ENCODE assay signal across 8 cellular contexts in the genomic region with DNA sequence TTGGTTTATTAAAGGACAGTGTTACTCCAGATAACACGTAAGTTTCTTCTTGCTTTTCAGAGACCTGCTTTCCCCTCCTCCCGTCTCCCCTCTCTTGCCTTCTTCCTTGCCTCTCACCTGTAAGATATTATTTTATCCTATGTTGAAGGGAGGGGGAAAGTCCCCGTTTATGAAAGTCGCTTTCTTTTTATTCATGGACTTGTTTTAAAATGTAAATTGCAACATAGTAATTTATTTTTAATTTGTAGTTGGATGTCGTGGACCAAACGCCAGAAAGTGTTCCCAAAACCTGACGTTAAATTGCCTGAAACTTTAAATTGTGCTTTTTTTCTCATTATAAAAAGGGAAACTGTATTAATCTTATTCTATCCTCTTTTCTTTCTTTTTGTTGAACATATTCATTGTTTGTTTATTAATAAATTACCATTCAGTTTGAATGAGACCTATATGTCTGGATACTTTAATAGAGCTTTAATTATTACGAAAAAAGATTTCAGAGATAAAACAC. TPM values are rescaled to one million over a fixed set of nuclear protein-coding genes. Genes with fewer than 3 reads are reported as not detected.
DNase-seq lines count a peak whose midpoint lies in the region; ATAC-seq and TF ChIP-seq lines count a peak whose summit lies in the region.

No MANE protein-coding gene starts in this region.

- peaks cover 6% of the 10 kb centered on the region for H3K36me3 Mint-ChIP-seq in CD4-positive, alpha-beta T cell (ENCODE audit: low read depth)
- no peaks in the 10 kb centered on the region for H3K36me3 Mint-ChIP-seq in endodermal cell (ENCODE audit: low read depth)

- no peak for DNase-seq in CD4-positive, alpha-beta T cell
- DNase-seq in OCI-LY7 (ENCODE audit: low spot score), result no peak
- DNase-seq in endodermal cell, result peak; percentile 29
- DNase-seq in NCI-H345 treated with DMSO at 0.1 percent for 48 hours (lab: John Stamatoyannopoulos, UW; ENCODE audit: unreplicated experiment), result no peak
- no peak for DNase-seq in hippocampal formation (lab: John Stamatoyannopoulos, UW)

- H4K20me1 ChIP-seq in OCI-LY7 (ENCODE audit: insufficient read depth, low read length), result 0 out of 2 replicates have a peak, but pooled peaks cover 3% of the 10 kb centered on the region

- peaks cover 69% of the 10 kb centered on the region for H3K27me3 Mint-ChIP-seq in CD4-positive, alpha-beta T cell
- peaks cover 66% of the 10 kb centered on the region for H3K27me3 Mint-ChIP-seq in endodermal cell (ENCODE audit: insufficient read depth)

- peak overlapping the region; percentile 28 for H3K9ac ChIP-seq in endodermal cell (ENCODE audit: extremely low read depth, low read length, poor library complexity, severe bottlenecking)
- H3K9ac ChIP-seq in parathyroid adenoma, result no peak overlapping the region

- H3K4me2 ChIP-seq in OCI-LY7 (ENCODE audit: low read length) (peak overlapping the region; percentile 54; the same call in 1 of the 2 replicates), parathyroid adenoma (ENCODE audit: low read length) (peak overlapping the region; percentile 43)

- H3K27me3 ChIP-seq in CD4-positive, alpha-beta T cell (ENCODE audit: control insufficient read depth, insufficient read depth, low read length), result peaks cover 79% of the 10 kb centered on the region
- H3K27me3 ChIP-seq in endodermal cell (ENCODE audit: control insufficient read depth, insufficient read depth, low read length, poor library complexity, severe bottlenecking) (peaks cover 68% of the 10 kb centered on the region), parathyroid adenoma (ENCODE audit: control insufficient read depth, insufficient read depth, low read length) (peaks cover 11% of the 10 kb centered on the region)

- POLR2A ChIA-PET in CD4-positive, alpha-beta T cell (lab: Charles Lee), result interaction anchor here (1.8 kb wide), 1 partner anchor 89 kb away, joined by 5 read pairs; no protein-coding TSS in a partner anchor
- POLR2A ChIA-PET in OCI-LY7 (lab: Charles Lee), result no interaction called here

- H3K79me2 ChIP-seq in OCI-LY7 (ENCODE audit: insufficient read depth, low read depth, low read length) (no peaks in the 10 kb centered on the region), parathyroid adenoma (no peaks in the 10 kb centered on the region)

- H3K36me3 ChIP-seq in OCI-LY7 (ENCODE audit: insufficient read depth, low read length) (no peaks in the 10 kb centered on the region), endodermal cell (ENCODE audit: control insufficient read depth, insufficient read depth, low read length) (no peaks in the 10 kb centered on the region), parathyroid adenoma (ENCODE audit: control insufficient read depth, insufficient read depth, low read length) (no peaks in the 10 kb centered on the region)

- peaks cover 39% of the 10 kb centered on the region for H3K4me1 Mint-ChIP-seq in CD4-positive, alpha-beta T cell (ENCODE audit: low read depth)
- H3K4me1 Mint-ChIP-seq in endodermal cell, result peaks cover 25% of the 10 kb centered on the region

- H3K4me3 Mint-ChIP-seq in CD4-positive, alpha-beta T cell, result peak overlapping the region; percentile 88
- H3K4me3 Mint-ChIP-seq in endodermal cell, result peak overlapping the region; percentile 73

- H3K27ac ChIP-seq in CD4-positive, alpha-beta T cell (ENCODE audit: low read depth, low read length), result no peak overlapping the region
- no peak overlapping the region for H3K27ac ChIP-seq in OCI-LY7 (ENCODE audit: low read depth, low read length, poor library complexity, severe bottlenecking)
- no peak overlapping the region for H3K27ac ChIP-seq in endodermal cell (ENCODE audit: low read depth, low read length)
- H3K27ac ChIP-seq in parathyroid adenoma, result no peak overlapping the region

- ATAC-seq in CD4-positive, alpha-beta T cell (ENCODE audit: poor library complexity), result no peak
- ATAC-seq in GM21423 (IDR thresholded peaks at IDR 0.05; ENCODE audit: unreplicated experiment), result no peak
- ATAC-seq in HG03432 (IDR thresholded peaks at IDR 0.05; ENCODE audit: unreplicated experiment), result no peak

- CTCF ChIA-PET in CD4-positive, alpha-beta T cell (lab: Charles Lee), result interaction anchor here (1.0 to 1.1 kb wide), 2 partner anchors 89 to 1022 kb away, joined by 3 to 4 read pairs; no protein-coding TSS in a partner anchor
- CTCF ChIA-PET in OCI-LY7 (lab: Charles Lee; ENCODE audit: unreplicated experiment), result no interaction called here

- no peaks in the 10 kb centered on the region for H3K9me3 ChIP-seq in CD4-positive, alpha-beta T cell (ENCODE audit: control insufficient read depth, low read length)
- H3K9me3 ChIP-seq in OCI-LY7 (ENCODE audit: low read length), result no peaks in the 10 kb centered on the region
- H3K9me3 ChIP-seq in endodermal cell (ENCODE audit: control insufficient read depth, low read length), result no peaks in the 10 kb centered on the region
- H3K9me3 ChIP-seq in parathyroid adenoma (ENCODE audit: control insufficient read depth, low read length), result no peaks in the 10 kb centered on the region

- H3K9me2 ChIP-seq in OCI-LY7 (ENCODE audit: insufficient read depth, low read length), result no peaks in the 10 kb centered on the region

- H3K4me1 ChIP-seq in OCI-LY7 (ENCODE audit: insufficient read depth, low read length, poor library complexity, severe bottlenecking) (no peaks in the 10 kb centered on the region), endodermal cell (ENCODE audit: control insufficient read depth, insufficient read depth, low read length) (no peaks in the 10 kb centered on the region), parathyroid adenoma (no peaks in the 10 kb centered on the region)

- H3K4me3 ChIP-seq in OCI-LY7 (ENCODE audit: low read depth, low read length, poor library complexity, severe bottlenecking) (no peak overlapping the region), endodermal cell (ENCODE audit: low read length) (peak overlapping the region; percentile 80), parathyroid adenoma (ENCODE audit: low read depth, low read length) (peak overlapping the region; percentile 50)

- H2AFZ ChIP-seq in OCI-LY7 (ENCODE audit: low read length) (no peak overlapping the region), parathyroid adenoma (no peak overlapping the region)

- BruUV-seq in OCI-LY7 (replicated peaks; lab: Mats Ljungman, UMichigan), result no TSS peak

- TF ChIP-seq CTCF in CD4-positive, alpha-beta T cell (IDR thresholded peaks at IDR 0.05), result no peak
- no peak for TF ChIP-seq CTCF in OCI-LY7 (conservative IDR thresholded peaks at IDR 0.05; ENCODE audit: low read length)
- no peak for TF ChIP-seq CTCF in endodermal cell (conservative IDR thresholded peaks at IDR 0.05)
- TF ChIP-seq CTCF in parathyroid adenoma (IDR thresholded peaks at IDR 0.05), result no peak

- WGBS in endodermal cell (ENCODE audit: insufficient coverage in 1 of 2, insufficient read length in 1 of 2), 2 experiments, result 15 to 20% methylated on average over 2 to 6 of the region's 8 CpGs

- no peaks in the 10 kb centered on the region for H3K9me3 Mint-ChIP-seq in CD4-positive, alpha-beta T cell
- H3K9me3 Mint-ChIP-seq in endodermal cell, result no peaks in the 10 kb centered on the region

- H3K27ac Mint-ChIP-seq in CD4-positive, alpha-beta T cell, result peak overlapping the region; percentile 5
- no peak overlapping the region for H3K27ac Mint-ChIP-seq in endodermal cell

- intact Hi-C loops in CD4-positive, alpha-beta T cell (cut with DNase I, micrococcal nuclease), result no loop called here
- intact Hi-C loops in OCI-LY7 (cut with micrococcal nuclease; ENCODE audit: unreplicated experiment), result no loop called here

RNA-seq across cellular contexts. Expression of gene FOXC1, which starts 2.7 kb away (rescaled TPM):
- total RNA-seq in CD4-positive, alpha-beta T cell, result not detected
- total RNA-seq in OCI-LY7 (2014; rRNA removed; shearing (Covaris generic)), result not detected in 2 replicates
- total RNA-seq in OCI-LY7 (2022) (not detected in 2 replicates), endodermal cell (10 to 100 TPM in 1 of 2 donors, 1 to 10 TPM in 1; 7.1 to 10.1 TPM)
- 2.5 TPM for polyA plus RNA-seq in endodermal cell (2013, experiment 1 of 2)
- 2.4 TPM for polyA plus RNA-seq in endodermal cell (2013, experiment 2 of 2)

Comparison
In these comparisons a context has a peak if more than half of its experiments do, and no peak if none do; other contexts are left out.
1. RNA of gene FOXC1, which starts 2.7 kb away (total RNA-seq): 7.1 to 10.1 TPM in endodermal cell; not detected in CD4-positive, alpha-beta T cell and not detected in OCI-LY7; every median in the first group is over 4 times any median in the second.